ENCODE assay signal across 10 cellular contexts in genomic region chr6:136037246-136037884, GRCh38.
DNase-seq lines count a peak whose midpoint lies in the region; ATAC-seq and TF ChIP-seq lines count a peak whose summit lies in the region.
"Had no signal": no experiment of that assay in that cellular context is flagged by ENCODE, and none has a peak within 500 bp of the region (broad histone marks: within the 10 kb centered on the region; RNA-seq: fewer than 3 reads in every experiment).

No MANE protein-coding gene starts in this region.

- peaks cover 15% of the 10 kb centered on the region for H3K9me1 ChIP-seq in IMR-90 (ENCODE audit: insufficient read depth, low read length)

- H3K4me1 Mint-ChIP-seq in glutamatergic neuron (ENCODE audit: low read depth, unreplicated experiment) = no peaks in the 10 kb centered on the region

- DNase-seq in EL (peak; percentile 26), IMR-90 (peak; percentile 42), middle frontal gyrus (ENCODE audit: extremely low spot score, low spot score) (no peak), glutamatergic neuron (no peak), DMS153 treated with DMSO at 0.1 percent for 48 hours (lab: John Stamatoyannopoulos, UW; ENCODE audit: unreplicated experiment) (no peak)
- DNase-seq: activated naive CD4-positive, alpha-beta T cell treated with Interleukin-2 at 50 U/mL for 16 hours; small intestine had no signal

- WGBS in IMR-90 (ENCODE audit: extremely low coverage in 2 of 2, insufficient read length in 1 of 2), 2 experiments = 65% methylated on average over 4 of the region's 9 CpGs; no CpG with 5 or more reads in 1 of the 2 experiments

- peaks cover 25 to 79% of the 10 kb centered on the region in 2 experiments for H3K79me1 ChIP-seq in IMR-90 (ENCODE audit: low read depth in 1 of 2, low read length in 2 of 2)

- H4K91ac ChIP-seq in IMR-90 (ENCODE audit: insufficient read depth, low read depth, low read length) = peak overlapping the region; percentile 92

- in situ Hi-C loops in IMR-90 (cut with MboI; ENCODE audit: low sequenced_read_pairs) = no loop called here

- peak overlapping the region; percentile 99 for H3K23ac ChIP-seq in IMR-90 (ENCODE audit: low read depth, low read length)

- TF ChIP-seq CTCF in IMR-90 (conservative IDR thresholded peaks at IDR 0.05; ENCODE audit: low read depth, low read length) (no peak), parathyroid adenoma (IDR thresholded peaks at IDR 0.05) (no peak), glutamatergic neuron (IDR thresholded peaks at IDR 0.05; ENCODE audit: partially characterized antibody, unreplicated experiment) (no peak)

- no peaks in the 10 kb centered on the region for H3K36me3 Mint-ChIP-seq in glutamatergic neuron (ENCODE audit: unreplicated experiment)

- H3K9me3 ChIP-seq in IMR-90 (ENCODE audit: control insufficient read depth, insufficient read depth, low read length) = no peaks in the 10 kb centered on the region
- no peaks in the 10 kb centered on the region for H3K9me3 ChIP-seq in parathyroid adenoma (ENCODE audit: control insufficient read depth, low read length)

- no peaks in the 10 kb centered on the region for H4K20me1 ChIP-seq in IMR-90 (ENCODE audit: insufficient read depth, low read length)

- intact Hi-C loops in IMR-90 (cut with micrococcal nuclease) = loop anchor here (5.0 to 10.0 kb wide), 2 partner anchors 117 to 185 kb away; partner anchors contain the start of gene PDE7B

- POLR2A ChIA-PET in IMR-90 (lab: Charles Lee; ENCODE audit: unreplicated experiment) = interaction anchor here (0.7 kb wide), 1 partner anchor 170 kb away, joined by 8 read pairs; no protein-coding TSS in a partner anchor

- dilution Hi-C loops in IMR-90 (cut with HindIII; ENCODE audit: low sequenced_read_pairs, unreplicated experiment) = no loop called here

- no peak for TF ChIP-seq POLR2A in IMR-90 (IDR thresholded peaks at IDR 0.05; ENCODE audit: low read depth, low read length)

- no peaks in the 10 kb centered on the region for H3K9me3 Mint-ChIP-seq in glutamatergic neuron (ENCODE audit: unreplicated experiment)

- H3K27ac Mint-ChIP-seq in glutamatergic neuron (ENCODE audit: unreplicated experiment) = no peak overlapping the region

- H2BK20ac ChIP-seq in IMR-90 (ENCODE audit: low read depth, low read length) = peak overlapping the region; percentile 78

- peak overlapping the region; percentile 100 for H3K4me2 ChIP-seq in IMR-90 (ENCODE audit: low read depth, low read length)
- H3K4me2 ChIP-seq in parathyroid adenoma (ENCODE audit: low read length) = no peak overlapping the region

- no peaks in the 10 kb centered on the region for H3K27me3 ChIP-seq in IMR-90 (ENCODE audit: control insufficient read depth, insufficient read depth, low read length)
- no peaks in the 10 kb centered on the region for H3K27me3 ChIP-seq in parathyroid adenoma (ENCODE audit: control insufficient read depth, insufficient read depth, low read length)

- H3K9ac ChIP-seq in IMR-90 (ENCODE audit: low read depth, low read length) = peak overlapping the region; percentile 99
- no peak overlapping the region for H3K9ac ChIP-seq in parathyroid adenoma

- H4K5ac ChIP-seq in IMR-90 (ENCODE audit: low read depth, low read length) = peak overlapping the region; percentile 85

- H3K4me3 ChIP-seq in IMR-90 (ENCODE audit: insufficient read depth, low read depth, low read length) (peak overlapping the region; percentile 88), parathyroid adenoma (ENCODE audit: low read depth, low read length) (no peak overlapping the region)

- peak overlapping the region; percentile 98 for H2BK5ac ChIP-seq in IMR-90 (ENCODE audit: low read depth, low read length, poor library complexity, severe bottlenecking)

- no peak for TF ChIP-seq RAD21 in IMR-90 (IDR thresholded peaks at IDR 0.05; ENCODE audit: low read length)

- peak overlapping the region; percentile 63 to 98 for H4K8ac ChIP-seq in IMR-90 (ENCODE audit: low read depth in 2 of 2, low read length in 2 of 2)

- H3K56ac ChIP-seq in IMR-90 (ENCODE audit: extremely low read depth, insufficient read depth, low read length) = peak overlapping the region; percentile 95

- H2BK120ac ChIP-seq in IMR-90 (ENCODE audit: low read depth, low read length) = peak overlapping the region; percentile 99

- no peaks in the 10 kb centered on the region for H3K27me3 Mint-ChIP-seq in glutamatergic neuron (ENCODE audit: unreplicated experiment)

- CTCF ChIA-PET in IMR-90 (lab: Yijun Ruan, JAX) = interaction anchor here (0.6 to 1.2 kb wide), 3 partner anchors 85 to 185 kb away, joined by 3 to 4 read pairs (median 3); no protein-coding TSS in a partner anchor

- H2BK15ac ChIP-seq in IMR-90 (ENCODE audit: low read depth, low read length) = peak overlapping the region; percentile 82

- peak overlapping the region; percentile 89 for H2AFZ ChIP-seq in IMR-90 (replicated peaks; ENCODE audit: low read length, poor library complexity)
- H2AFZ ChIP-seq in parathyroid adenoma = no peak overlapping the region

- H3K79me2 ChIP-seq in parathyroid adenoma = no peaks in the 10 kb centered on the region

- ATAC-seq in IMR-90 (ENCODE audit: low read depth) (peak; percentile 15), esophagus mucosa (peak; percentile 82), GM19455 (IDR thresholded peaks at IDR 0.05; ENCODE audit: unreplicated experiment) (no peak)

- BruUV-seq in IMR-90 (replicated peaks; lab: Mats Ljungman, UMichigan) = no TSS peak

- H2AK5ac ChIP-seq in IMR-90 (ENCODE audit: low read depth, low read length) = peak overlapping the region; percentile 86

- H3K4me1 ChIP-seq in IMR-90 (ENCODE audit: control insufficient read depth, insufficient read depth, low read length) = peaks cover 25% of the 10 kb centered on the region
- H3K4me1 ChIP-seq in parathyroid adenoma = no peaks in the 10 kb centered on the region

- H3K27ac ChIP-seq in IMR-90 (ENCODE audit: insufficient read depth, low read length) (peak overlapping the region; percentile 98), parathyroid adenoma (peak overlapping the region; percentile 58)

- H3K36me3 ChIP-seq in IMR-90 (ENCODE audit: control insufficient read depth, insufficient read depth, low read length) (peaks cover 7% of the 10 kb centered on the region; the same call in 1 of the 2 replicates), parathyroid adenoma (ENCODE audit: control insufficient read depth, insufficient read depth, low read length) (no peaks in the 10 kb centered on the region)

- H3K18ac ChIP-seq in IMR-90 (ENCODE audit: low read depth, low read length) = peak overlapping the region; percentile 89

- peak overlapping the region; percentile 99 for H3K14ac ChIP-seq in IMR-90 (replicated peaks; ENCODE audit: low read depth, low read length)

- peak overlapping the region; percentile 86 for H2AK9ac ChIP-seq in IMR-90 (replicated peaks; ENCODE audit: low read depth, low read length, poor library complexity)

- no peak overlapping the region for H3K4me3 Mint-ChIP-seq in glutamatergic neuron (ENCODE audit: unreplicated experiment)

- H3K4ac ChIP-seq in IMR-90 (ENCODE audit: low read depth, low read length) = peak overlapping the region; percentile 99

TF ChIP-seq in IMR-90, 13 proteins besides CTCF, POLR2A, EP300 and RAD21:
- TF ChIP-seq SMC3 (IDR thresholded peaks at IDR 0.05; ENCODE audit: low read depth, low read length) (no peak), NFE2L2 (IDR thresholded peaks at IDR 0.05; ENCODE audit: low read depth, low read length) (no peak), ELK1 (IDR thresholded peaks at IDR 0.05; ENCODE audit: borderline replicate concordance, low read depth, low read length) (no peak), FOS (IDR thresholded peaks at IDR 0.05; ENCODE audit: low read depth, low read length) (no peak), BHLHE40 (IDR thresholded peaks at IDR 0.05; ENCODE audit: low read depth, low read length) (no peak), CHD1 (IDR thresholded peaks at IDR 0.05; ENCODE audit: low read depth, low read length) (no peak), CEBPB (IDR thresholded peaks at IDR 0.05; ENCODE audit: low read depth, low read length) (no peak), RCOR1 (IDR thresholded peaks at IDR 0.05; ENCODE audit: insufficient replicate concordance, low read length) (no peak), MAFK (IDR thresholded peaks at IDR 0.05; ENCODE audit: low read depth, low read length) (no peak), MAZ (IDR thresholded peaks at IDR 0.05; ENCODE audit: borderline replicate concordance, low read depth, low read length) (no peak), MXI1 (IDR thresholded peaks at IDR 0.05; ENCODE audit: borderline replicate concordance, low read depth, low read length) (no peak), USF2 (IDR thresholded peaks at IDR 0.05; ENCODE audit: low read depth, low read length) (no peak), RFX5 (IDR thresholded peaks at IDR 0.05; ENCODE audit: low read depth, low read length) (no peak)

Comparison
In these comparisons a context has a peak if more than half of its experiments do, and no peak if none do; other contexts are left out.
1. DNase-seq: peak in EL (single experiment) and IMR-90 (single experiment); none in middle frontal gyrus (single experiment), glutamatergic neuron (single experiment) and DMS153 treated with DMSO at 0.1 percent for 48 hours (single experiment).